ENCODE assay signal across 24 cellular contexts in the genomic region with DNA sequence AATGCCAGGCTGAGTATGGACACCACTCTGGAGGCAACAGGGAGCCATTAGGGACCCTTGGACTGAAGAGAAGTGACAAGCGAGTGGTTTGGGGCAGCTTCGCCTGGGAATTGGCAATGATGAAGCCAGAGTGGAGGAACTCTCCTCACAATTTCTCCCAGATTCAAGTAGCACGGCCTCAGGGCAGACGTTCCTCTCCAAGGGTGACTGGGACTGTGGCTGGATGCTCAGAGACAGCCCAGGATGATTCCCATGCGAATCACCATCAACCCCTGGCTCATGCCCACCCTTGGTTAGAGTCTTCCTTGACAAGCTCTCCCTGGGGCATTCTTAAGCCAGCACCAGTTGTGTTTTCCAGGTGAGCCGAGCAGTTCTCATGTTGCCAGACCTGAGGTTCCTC. TPM values are rescaled to one million over a fixed set of nuclear protein-coding genes. Genes with fewer than 3 reads are reported as not detected.
DNase-seq lines count a peak whose midpoint lies in the region; FAIRE-seq and TF ChIP-seq lines count a peak whose summit lies in the region.
"Had no signal": no experiment of that assay in that cellular context is flagged by ENCODE, and none has a peak within 500 bp of the region (broad histone marks: within the 10 kb centered on the region; RNA-seq: fewer than 3 reads in every experiment).

No MANE protein-coding gene starts in this region.

- DNase-seq in AG08395 (ENCODE audit: low spot score) (peak; percentile 78), CD14-positive monocyte (ENCODE audit: low spot score) (peak; percentile 10), Peyer's patch (peak in 2 of 3 donors; percentile 11 to 13), keratinocyte (ENCODE audit: low read depth, low spot score) (no peak), DMS 273 treated with DMSO at 0.1 percent for 48 hours (lab: John Stamatoyannopoulos, UW) (no peak), COR-L47 (lab: John Stamatoyannopoulos, UW) (no peak)
- no peak for DNase-seq in activated CD4-positive, CD25-positive, alpha-beta regulatory T cell (lab: John Stamatoyannopoulos, UW)
- DNase-seq: activated CD4-positive, alpha-beta T cell treated with anti-CD3 and anti-CD28 coated beads, Interleukin-2, amount 10 ng/mL, durations not matched to agents 24 days and 14 days; activated naive CD4-positive, alpha-beta T cell treated with anti-CD3 and anti-CD28 coated beads, Interleukin-2, amount 10 ng/mL, durations not matched to agents 7 days and 5 days; AML-193; effector memory CD8-positive, alpha-beta T cell; glutamatergic neuron; MV-4-11; NCI-H1694 treated with DMSO at 0.1 percent for 48 hours; NCI-H774; SIG-M5; stimulated activated CD4-positive, alpha-beta T cell treated with anti-CD3 and anti-CD28 coated beads, Interleukin-1b, Interleukin-23, amount 100 ng/mL, for 48 hours; stimulated activated naive CD4-positive, alpha-beta T cell; T-helper 1 cell had no signal

- H3K4me2 ChIP-seq in keratinocyte (ENCODE audit: control insufficient read depth, extremely low read depth, insufficient read depth, low read depth, low read length), result peak overlapping the region; percentile 4

- H3K9me1 ChIP-seq in keratinocyte (ENCODE audit: control insufficient read depth, extremely low read depth, insufficient read depth, low read length), result no peaks in the 10 kb centered on the region

- H2AFZ ChIP-seq in keratinocyte (ENCODE audit: control insufficient read depth, low read length), result no peak overlapping the region
- H2AFZ ChIP-seq: parathyroid adenoma had no signal

- no peaks in the 10 kb centered on the region for H3K36me3 ChIP-seq in Peyer's patch
- no peaks in the 10 kb centered on the region for H3K36me3 ChIP-seq in keratinocyte (ENCODE audit: control insufficient read depth in 2 of 2, extremely low read depth in 1 of 2, insufficient read depth in 2 of 2, low read length in 2 of 2)
- H3K36me3 ChIP-seq: left lung, tibial artery had no signal

- FAIRE-seq in keratinocyte (lab: Jason Lieb, UNC), result peak; percentile 78
- FAIRE-seq: K562 had no signal

- H3K27ac Mint-ChIP-seq in CD14-positive monocyte, result no peak overlapping the region
- H3K27ac Mint-ChIP-seq: activated CD4-positive, alpha-beta T cell treated with anti-CD3 and anti-CD28 coated beads, Interleukin-2, amount 10 ng/mL, durations not matched to agents 24 days and 14 days; activated naive CD4-positive, alpha-beta T cell treated with anti-CD3 and anti-CD28 coated beads, Interleukin-2, amount 10 ng/mL, durations not matched to agents 7 days and 5 days; nephron had no signal

- H3K27me3 Mint-ChIP-seq in CD14-positive monocyte (ENCODE audit: low read depth in 3 of 3), result peaks cover 2 to 8% (median 5%) of the 10 kb centered on the region in 3 donors
- H3K27me3 Mint-ChIP-seq: activated CD4-positive, alpha-beta T cell treated with anti-CD3 and anti-CD28 coated beads, Interleukin-2, amount 10 ng/mL, durations not matched to agents 24 days and 14 days had no signal

- H3K4me1 ChIP-seq in Peyer's patch (no peaks in the 10 kb centered on the region), keratinocyte (ENCODE audit: control insufficient read depth, extremely low read depth, insufficient read depth, low read length) (peaks cover 21% of the 10 kb centered on the region)

- H3K4me3 ChIP-seq in Peyer's patch (no peak overlapping the region), keratinocyte (ENCODE audit: control insufficient read depth in 2 of 3, extremely low read depth in 1 of 3, insufficient read depth in 2 of 3, low read depth in 1 of 3, low read length in 3 of 3) (no peak overlapping the region)
- H3K4me3 ChIP-seq: K562, left lung, tibial artery had no signal

- H3K4me3 Mint-ChIP-seq in CD14-positive monocyte, result no peak overlapping the region
- H3K4me3 Mint-ChIP-seq: activated CD4-positive, alpha-beta T cell treated with anti-CD3 and anti-CD28 coated beads, Interleukin-2, amount 10 ng/mL, durations not matched to agents 24 days and 14 days; activated naive CD4-positive, alpha-beta T cell treated with anti-CD3 and anti-CD28 coated beads, Interleukin-2, amount 10 ng/mL, durations not matched to agents 7 days and 5 days; effector memory CD8-positive, alpha-beta T cell; nephron had no signal

- H3K36me3 Mint-ChIP-seq in CD14-positive monocyte, result no peaks in the 10 kb centered on the region
- H3K36me3 Mint-ChIP-seq: activated naive CD4-positive, alpha-beta T cell treated with anti-CD3 and anti-CD28 coated beads, Interleukin-2, amount 10 ng/mL, durations not matched to agents 7 days and 5 days had no signal

- dilution Hi-C loops in keratinocyte (cut with MboI; ENCODE audit: extremely low pct_ligation_motif_present, low sequenced_read_pairs), result no loop called here

- H3K27me3 ChIP-seq in Peyer's patch, result no peaks in the 10 kb centered on the region
- H3K27me3 ChIP-seq in keratinocyte (ENCODE audit: control insufficient read depth, extremely low read depth, insufficient read depth, low read length), result no peaks in the 10 kb centered on the region
- H3K27me3 ChIP-seq: left lung, tibial artery had no signal

- no peak overlapping the region for H3K9ac ChIP-seq in keratinocyte (ENCODE audit: control insufficient read depth, extremely low read depth, insufficient read depth, low read length)
- H3K9ac ChIP-seq: parathyroid adenoma had no signal

- no peak for TF ChIP-seq CTCF in CD14-positive monocyte (IDR thresholded peaks at IDR 0.05)
- no peak for TF ChIP-seq CTCF in Peyer's patch (IDR thresholded peaks at IDR 0.05)
- TF ChIP-seq CTCF in keratinocyte (optimal IDR thresholded peaks at IDR 0.05 in 1 of 3, IDR thresholded peaks at IDR 0.05 in 1 of 3, conservative IDR thresholded peaks at IDR 0.05 in 1 of 3; ENCODE audit: extremely low read depth in 1 of 3, insufficient read depth in 2 of 3, low read length in 3 of 3), result no peak

- intact Hi-C loops in CD14-positive monocyte (cut with micrococcal nuclease), result loop anchor here in 1 of 2 donors (10.0 kb wide), 1 partner anchor 84 kb away; no protein-coding TSS in a partner anchor

- H3K9me3 Mint-ChIP-seq in CD14-positive monocyte, result no peaks in the 10 kb centered on the region
- H3K9me3 Mint-ChIP-seq: activated CD4-positive, alpha-beta T cell treated with anti-CD3 and anti-CD28 coated beads, Interleukin-2, amount 10 ng/mL, durations not matched to agents 24 days and 14 days; activated naive CD4-positive, alpha-beta T cell treated with anti-CD3 and anti-CD28 coated beads, Interleukin-2, amount 10 ng/mL, durations not matched to agents 7 days and 5 days; effector memory CD8-positive, alpha-beta T cell; nephron had no signal

- TF ChIP-seq POLR2A in Peyer's patch (IDR thresholded peaks at IDR 0.05), result no peak

- H3K4me1 Mint-ChIP-seq in CD14-positive monocyte, result peaks cover 38% of the 10 kb centered on the region
- H3K4me1 Mint-ChIP-seq: nephron had no signal

- no peaks in the 10 kb centered on the region for H3K79me2 ChIP-seq in keratinocyte (ENCODE audit: control insufficient read depth, insufficient read depth, low read length)
- H3K79me2 ChIP-seq: parathyroid adenoma had no signal

- H3K27ac ChIP-seq in Peyer's patch, result no peak overlapping the region
- no peak overlapping the region for H3K27ac ChIP-seq in keratinocyte (ENCODE audit: control insufficient read depth, insufficient read depth, low read length)
- H3K27ac ChIP-seq: left lung, parathyroid adenoma, tibial artery had no signal

- H3K9me3 ChIP-seq in Peyer's patch (no peaks in the 10 kb centered on the region), keratinocyte (ENCODE audit: control insufficient read depth, low read depth, low read length) (no peaks in the 10 kb centered on the region)
- H3K9me3 ChIP-seq: left lung, tibial artery had no signal

- no peaks in the 10 kb centered on the region for H4K20me1 ChIP-seq in keratinocyte (ENCODE audit: control insufficient read depth, extremely low read depth, insufficient read depth, low read length)

RNA-seq across cellular contexts. Expression of gene DOCK3, which starts 16.3 kb away (rescaled TPM):
- polyA plus RNA-seq in CD14-positive monocyte (under 1 TPM in 1 of 2 donors, not detected in 1; 0.03 TPM), keratinocyte (0.10 to 0.28 TPM (median 0.11 TPM) in 3 replicates)
- total RNA-seq in Peyer's patch, result under 1 TPM in 3 of 4 donors, not detected in 1; 0.28 to 0.83 (median 0.40) TPM
- polyA plus RNA-seq in keratinocyte (2011; ENCODE audit: low read depth), result 0.79 TPM
- polyA plus RNA-seq in keratinocyte (2011; cell fraction: cytosol; rRNA removed), result 0.18 and 0.19 TPM in 2 replicates
- polyA plus RNA-seq in keratinocyte (2011; cell fraction: nucleus; rRNA removed), result 1.6 and 1.9 TPM in 2 replicates
- polyA plus RNA-seq in keratinocyte (2012; ENCODE audit: low replicate concordance), result 0.13 and 1.1 TPM in 2 replicates
- polyA minus RNA-seq in keratinocyte, result 0.30 to 0.66 TPM (median 0.38 TPM) in 3 replicates
- not detected for polyA minus RNA-seq in keratinocyte (2011; cell fraction: cytosol; rRNA and poly(A)+ RNA removed)
- 1.1 and 1.9 TPM in 2 replicates for polyA minus RNA-seq in keratinocyte (2011; cell fraction: nucleus; rRNA and poly(A)+ RNA removed)

RNA-seq across cellular contexts. Expression of gene MAPKAPK3, which starts 41.5 kb away (rescaled TPM):
- polyA plus RNA-seq in CD14-positive monocyte (100 to 1,000 TPM; 173 to 252 TPM), keratinocyte (134 to 172 TPM (median 148 TPM) in 3 replicates)
- 10 to 100 TPM; 25.6 to 44.0 (median 30.0) TPM for total RNA-seq in Peyer's patch
- 29.2 TPM for polyA plus RNA-seq in keratinocyte (2011; ENCODE audit: low read depth)
- 140 and 168 TPM in 2 replicates for polyA plus RNA-seq in keratinocyte (2011; cell fraction: cytosol; rRNA removed)
- 73.7 and 78.1 TPM in 2 replicates for polyA plus RNA-seq in keratinocyte (2011; cell fraction: nucleus; rRNA removed)
- polyA plus RNA-seq in keratinocyte (2012; ENCODE audit: low replicate concordance), result 61.7 and 126 TPM in 2 replicates
- 148 to 206 TPM (median 152 TPM) in 3 replicates for polyA minus RNA-seq in keratinocyte
- 85.2 TPM for polyA minus RNA-seq in keratinocyte (2011; cell fraction: cytosol; rRNA and poly(A)+ RNA removed)
- polyA minus RNA-seq in keratinocyte (2011; cell fraction: nucleus; rRNA and poly(A)+ RNA removed), result 36.5 and 51.9 TPM in 2 replicates

RNA-seq across cellular contexts. Expression of gene CISH, which starts 46.8 kb away (rescaled TPM):
- 1 to 10 TPM; 2.9 to 6.2 TPM for polyA plus RNA-seq in CD14-positive monocyte
- total RNA-seq in Peyer's patch, result 10 to 100 TPM in 3 of 4 donors, 1 to 10 TPM in 1; 9.7 to 13.5 (median 10.9) TPM
- 1.8 to 3.5 TPM (median 2.8 TPM) in 3 replicates for polyA plus RNA-seq in keratinocyte
- polyA plus RNA-seq in keratinocyte (2011; ENCODE audit: low read depth), result 0.77 TPM
- 2.3 and 4.2 TPM in 2 replicates for polyA plus RNA-seq in keratinocyte (2011; cell fraction: cytosol; rRNA removed)
- 4.7 and 7.4 TPM in 2 replicates for polyA plus RNA-seq in keratinocyte (2011; cell fraction: nucleus; rRNA removed)
- polyA plus RNA-seq in keratinocyte (2012; ENCODE audit: low replicate concordance), result 3.6 and 6.7 TPM in 2 replicates
- 3.8 to 7.1 TPM (median 4.2 TPM) in 3 replicates for polyA minus RNA-seq in keratinocyte
- 6.9 TPM for polyA minus RNA-seq in keratinocyte (2011; cell fraction: cytosol; rRNA and poly(A)+ RNA removed)
- 3.2 and 3.4 TPM in 2 replicates for polyA minus RNA-seq in keratinocyte (2011; cell fraction: nucleus; rRNA and poly(A)+ RNA removed)

Comparison
In these comparisons a context has a peak if more than half of its experiments do, and no peak if none do; other contexts are left out.
1. DNase-seq: peak in AG08395 (single experiment), CD14-positive monocyte (single experiment) and Peyer's patch (2 of 3); none in keratinocyte (single experiment), activated CD4-positive, CD25-positive, alpha-beta regulatory T cell (0 of 4), DMS 273 treated with DMSO at 0.1 percent for 48 hours (single experiment) and COR-L47 (single experiment).